16 cellular contexts compared by ENCODE assay signal in the genomic region with DNA sequence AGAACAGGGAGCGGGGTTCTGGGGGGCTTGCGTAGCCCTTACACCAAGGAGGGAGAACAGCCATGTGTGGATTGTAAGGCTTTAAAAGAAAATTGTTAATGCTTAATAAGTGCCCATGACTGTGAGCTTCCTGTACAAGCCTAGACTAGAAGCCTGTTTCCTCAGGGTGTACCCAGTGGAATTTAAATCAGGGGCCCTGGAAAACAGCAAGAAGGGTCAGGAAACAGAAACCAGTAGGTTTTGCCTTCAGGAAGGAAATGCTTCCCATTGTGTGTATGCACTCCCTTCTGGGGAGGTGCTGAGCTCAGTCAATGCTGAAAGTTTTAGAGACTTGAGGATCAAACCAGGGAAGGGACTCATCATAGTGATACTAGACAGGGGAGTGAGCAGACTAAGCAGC. TPM values are rescaled to one million over a fixed set of nuclear protein-coding genes. Genes with fewer than 3 reads are reported as not detected.
DNase-seq lines count a peak whose midpoint lies in the region; ATAC-seq and TF ChIP-seq lines count a peak whose summit lies in the region.
"Had no signal": no experiment of that assay in that cellular context is flagged by ENCODE, and none has a peak within 500 bp of the region (broad histone marks: within the 10 kb centered on the region; RNA-seq: fewer than 3 reads in every experiment).

No MANE protein-coding gene starts in this region.

- no peaks in the 10 kb centered on the region for H3K27me3 ChIP-seq in mesendoderm (ENCODE audit: insufficient read depth, low read length, poor library complexity)
- H3K27me3 ChIP-seq in Peyer's patch, result no peaks in the 10 kb centered on the region

- peaks cover 14% of the 10 kb centered on the region for H3K4me1 ChIP-seq in mesendoderm (ENCODE audit: control insufficient read depth, low read depth, low read length)
- H3K4me1 ChIP-seq in urinary bladder (ENCODE audit: insufficient read depth), result no peaks in the 10 kb centered on the region
- peaks cover 0 to 11% (median 3%) of the 10 kb centered on the region in 4 donors for H3K4me1 ChIP-seq in Peyer's patch
- H3K4me1 ChIP-seq: HAP-1 had no signal

- H3K4me2 ChIP-seq in mesendoderm (ENCODE audit: low read length), result no peak overlapping the region

- H3K36me3 Mint-ChIP-seq in activated CD8-positive, alpha-beta memory T cell treated with anti-CD3 and anti-CD28 coated beads, Interleukin-2, amount 10 ng/mL, durations not matched to agents 7 days and 5 days, result peaks cover 25% of the 10 kb centered on the region
- H3K36me3 Mint-ChIP-seq in activated CD4-positive, alpha-beta memory T cell treated with anti-CD3 and anti-CD28 coated beads for 36 hours, result peaks cover 33% of the 10 kb centered on the region

- H3K9me3 ChIP-seq in Peyer's patch, result no peaks in the 10 kb centered on the region
- H3K9me3 ChIP-seq: HAP-1 had no signal

- peak overlapping the region; percentile 10 for H3K27ac Mint-ChIP-seq in activated CD8-positive, alpha-beta memory T cell treated with anti-CD3 and anti-CD28 coated beads, Interleukin-2, amount 10 ng/mL, durations not matched to agents 7 days and 5 days
- H3K27ac Mint-ChIP-seq in activated CD4-positive, alpha-beta memory T cell treated with anti-CD3 and anti-CD28 coated beads for 36 hours, result no peak overlapping the region

- H3K4me1 Mint-ChIP-seq in activated CD8-positive, alpha-beta memory T cell treated with anti-CD3 and anti-CD28 coated beads, Interleukin-2, amount 10 ng/mL, durations not matched to agents 7 days and 5 days, result peaks cover 48% of the 10 kb centered on the region
- H3K4me1 Mint-ChIP-seq in activated CD4-positive, alpha-beta memory T cell treated with anti-CD3 and anti-CD28 coated beads for 36 hours (ENCODE audit: low read depth), result peaks cover 39% of the 10 kb centered on the region

- no peak for TF ChIP-seq POLR2A in Peyer's patch (IDR thresholded peaks at IDR 0.05)

- no peak overlapping the region for H3K23ac ChIP-seq in mesendoderm (ENCODE audit: low read length)

- H3K4me3 ChIP-seq in mesendoderm (ENCODE audit: low read length), result no peak overlapping the region
- H3K4me3 ChIP-seq in urinary bladder (ENCODE audit: low read depth, low read length), result no peak overlapping the region
- H3K4me3 ChIP-seq in Peyer's patch, result no peak overlapping the region
- H3K4me3 ChIP-seq: HAP-1 had no signal

- DNase-seq in activated CD8-positive, alpha-beta memory T cell treated with anti-CD3 and anti-CD28 coated beads, Interleukin-2, amount 10 ng/mL, durations not matched to agents 7 days and 5 days, result no peak
- DNase-seq in activated CD8-positive, alpha-beta memory T cell treated with anti-CD3 and anti-CD28 coated beads, Interleukin-2, amount 50 U/mL, for 4 hours, result no peak
- peak; percentile 39 for DNase-seq in dermis blood vessel endothelial cell
- no peak for DNase-seq in mesendoderm
- no peak for DNase-seq in Peyer's patch
- DNase-seq in activated CD4-positive, alpha-beta memory T cell treated with anti-CD3 and anti-CD28 coated beads for 36 hours, result no peak
- no peak for DNase-seq in glomerular visceral epithelial cell (ENCODE audit: extremely low spot score)
- DNase-seq: 8988T, COR-L47, DMS153, NCI-H1436 treated with DMSO at 0.1 percent for 48 hours, NCI-H2081, NCI-H510A treated with DMSO at 0.1 percent for 48 hours had no signal

- no peaks in the 10 kb centered on the region for H3K79me1 ChIP-seq in mesendoderm (ENCODE audit: low read length)

- WGBS in mesendoderm (ENCODE audit: extremely low coverage, insufficient coverage, low lambda C conversion rate), result no CpG with 5 or more reads among the region's 2 CpGs
- WGBS in urinary bladder, result 90% methylated on average over 2 of the region's 2 CpGs

- H3K79me2 ChIP-seq in mesendoderm (ENCODE audit: control insufficient read depth, insufficient read depth, low read length), result no peaks in the 10 kb centered on the region

- no peak overlapping the region for H2AK5ac ChIP-seq in mesendoderm (ENCODE audit: low read length)

- no peak overlapping the region for H3K9ac ChIP-seq in mesendoderm (ENCODE audit: low read length)

- H3K18ac ChIP-seq in mesendoderm (ENCODE audit: low read length), result no peak overlapping the region

- no peak overlapping the region for H3K4ac ChIP-seq in mesendoderm (ENCODE audit: low read depth, low read length)

- no peak overlapping the region for H4K5ac ChIP-seq in mesendoderm (ENCODE audit: low read length)

- H2BK5ac ChIP-seq in mesendoderm (ENCODE audit: low read length), result no peak overlapping the region

- TF ChIP-seq CTCF in Peyer's patch (IDR thresholded peaks at IDR 0.05), result no peak

- no peaks in the 10 kb centered on the region for H3K27me3 Mint-ChIP-seq in activated CD8-positive, alpha-beta memory T cell treated with anti-CD3 and anti-CD28 coated beads, Interleukin-2, amount 10 ng/mL, durations not matched to agents 7 days and 5 days
- H3K27me3 Mint-ChIP-seq in activated CD4-positive, alpha-beta memory T cell treated with anti-CD3 and anti-CD28 coated beads for 36 hours, result no peaks in the 10 kb centered on the region

- no peak overlapping the region for H2BK120ac ChIP-seq in mesendoderm (ENCODE audit: low read depth, low read length)

- no peak for ATAC-seq in activated CD8-positive, alpha-beta memory T cell treated with anti-CD3 and anti-CD28 coated beads, Interleukin-2, amount 10 ng/mL, durations not matched to agents 7 days and 5 days

- no peaks in the 10 kb centered on the region for H3K9me3 Mint-ChIP-seq in activated CD8-positive, alpha-beta memory T cell treated with anti-CD3 and anti-CD28 coated beads, Interleukin-2, amount 10 ng/mL, durations not matched to agents 7 days and 5 days (ENCODE audit: low read depth)
- H3K9me3 Mint-ChIP-seq in activated CD4-positive, alpha-beta memory T cell treated with anti-CD3 and anti-CD28 coated beads for 36 hours, result no peaks in the 10 kb centered on the region

- no peak overlapping the region for H3K4me3 Mint-ChIP-seq in activated CD8-positive, alpha-beta memory T cell treated with anti-CD3 and anti-CD28 coated beads, Interleukin-2, amount 10 ng/mL, durations not matched to agents 7 days and 5 days
- no peak overlapping the region for H3K4me3 Mint-ChIP-seq in activated CD4-positive, alpha-beta memory T cell treated with anti-CD3 and anti-CD28 coated beads for 36 hours

- H3K56ac ChIP-seq in mesendoderm (ENCODE audit: low read length), result no peak overlapping the region

- intact Hi-C loops in activated CD4-positive, alpha-beta memory T cell treated with anti-CD3 and anti-CD28 coated beads for 36 hours (cut with micrococcal nuclease), result loop anchor here (5.0 kb wide), 2 partner anchors 562 to 812 kb away; no protein-coding TSS in a partner anchor

- peaks cover 13% of the 10 kb centered on the region for H3K36me3 ChIP-seq in mesendoderm (ENCODE audit: control insufficient read depth, insufficient read depth, low read length)
- peaks cover 7% of the 10 kb centered on the region for H3K36me3 ChIP-seq in urinary bladder (ENCODE audit: insufficient read depth)
- H3K36me3 ChIP-seq in Peyer's patch, result peaks cover 0 to 59% (median 0%) of the 10 kb centered on the region in 3 donors

- H3K27ac ChIP-seq in mesendoderm (ENCODE audit: low read depth, low read length), result peak overlapping the region; percentile 17
- H3K27ac ChIP-seq in urinary bladder (ENCODE audit: low read depth), result peak overlapping the region; percentile 38
- H3K27ac ChIP-seq in Peyer's patch, result no peak overlapping the region
- H3K27ac ChIP-seq: C4-2B had no signal

- CTCF ChIA-PET in activated CD8-positive, alpha-beta memory T cell treated with anti-CD3 and anti-CD28 coated beads, Interleukin-2, amount 10 ng/mL, durations not matched to agents 7 days and 5 days (lab: Charles Lee), result interaction anchor here (1.0 to 6.9 kb wide), 6 partner anchors 12 to 810 kb away, joined by 3 to 34 read pairs (median 4); a partner anchor contains a TSS
- CTCF ChIA-PET in activated CD4-positive, alpha-beta memory T cell treated with anti-CD3 and anti-CD28 coated beads for 36 hours (lab: Charles Lee), result interaction anchor here (0.6 to 7.0 kb wide), 6 partner anchors 8 to 810 kb away, joined by 3 to 101 read pairs (median 10); a partner anchor contains a TSS

- no peak overlapping the region for H2BK15ac ChIP-seq in mesendoderm (replicated peaks; ENCODE audit: low read depth)

- POLR2A ChIA-PET in activated CD4-positive, alpha-beta memory T cell treated with anti-CD3 and anti-CD28 coated beads for 36 hours (lab: Charles Lee), result no interaction called here

- no peak overlapping the region for H4K8ac ChIP-seq in mesendoderm (ENCODE audit: low read depth, low read length)

RNA-seq across cellular contexts. Expression of a gene that starts 12.7 kb away (rescaled TPM):
- 10 to 100 TPM; 32.4 to 49.6 TPM for total RNA-seq in activated CD8-positive, alpha-beta memory T cell treated with anti-CD3 and anti-CD28 coated beads, Interleukin-2, amount 10 ng/mL, durations not matched to agents 7 days and 5 days
- 47.0 and 47.5 TPM in 2 replicates for total RNA-seq in dermis blood vessel endothelial cell
- polyA plus RNA-seq in mesendoderm (2013, experiment 1 of 2), result 93.2 TPM
- 90.6 TPM for polyA plus RNA-seq in mesendoderm (2013, experiment 2 of 2)
- 45.4 TPM for total RNA-seq in urinary bladder
- polyA plus RNA-seq in urinary bladder, result 43.5 TPM
- total RNA-seq in Peyer's patch, result 10 to 100 TPM in 3 of 4 donors, 1 to 10 TPM in 1; 8.9 to 23.1 (median 18.8) TPM
- 10 to 100 TPM; 51.2 to 52.3 TPM for total RNA-seq in activated CD4-positive, alpha-beta memory T cell treated with anti-CD3 and anti-CD28 coated beads for 36 hours

RNA-seq across cellular contexts. Expression of a gene that starts 19.9 kb away (rescaled TPM):
- 10 to 100 TPM; 13.5 to 14.5 TPM for total RNA-seq in activated CD8-positive, alpha-beta memory T cell treated with anti-CD3 and anti-CD28 coated beads, Interleukin-2, amount 10 ng/mL, durations not matched to agents 7 days and 5 days
- 12.4 and 20.2 TPM in 2 replicates for total RNA-seq in dermis blood vessel endothelial cell
- polyA plus RNA-seq in mesendoderm (2013, experiment 1 of 2), result 100 TPM
- polyA plus RNA-seq in mesendoderm (2013, experiment 2 of 2), result 101 TPM
- 9.4 TPM for total RNA-seq in urinary bladder
- 89.6 TPM for polyA plus RNA-seq in urinary bladder
- 10 to 100 TPM in 1 of 4 donors, 1 to 10 TPM in 3; 3.3 to 13.2 (median 4.9) TPM for total RNA-seq in Peyer's patch
- 10 to 100 TPM; 14.4 to 14.7 TPM for total RNA-seq in activated CD4-positive, alpha-beta memory T cell treated with anti-CD3 and anti-CD28 coated beads for 36 hours

RNA-seq across cellular contexts. Expression of a gene that starts 21.4 kb away (rescaled TPM):
- total RNA-seq in activated CD8-positive, alpha-beta memory T cell treated with anti-CD3 and anti-CD28 coated beads, Interleukin-2, amount 10 ng/mL, durations not matched to agents 7 days and 5 days, result under 1 TPM in 1 of 2 experiments, not detected in 1; 0.09 TPM
- under 0.01 and 0.05 TPM in 2 replicates for total RNA-seq in dermis blood vessel endothelial cell
- 1.2 TPM for polyA plus RNA-seq in mesendoderm (2013, experiment 1 of 2)
- polyA plus RNA-seq in mesendoderm (2013, experiment 2 of 2), result 1.3 TPM
- total RNA-seq in urinary bladder, result 0.32 TPM
- 0.60 TPM for polyA plus RNA-seq in urinary bladder
- not detected for total RNA-seq in Peyer's patch
- total RNA-seq in activated CD4-positive, alpha-beta memory T cell treated with anti-CD3 and anti-CD28 coated beads for 36 hours, result under 1 TPM; 0.26 to 0.36 TPM

RNA-seq across cellular contexts. Expression of a gene that starts 35.4 kb away (rescaled TPM):
- total RNA-seq in activated CD8-positive, alpha-beta memory T cell treated with anti-CD3 and anti-CD28 coated beads, Interleukin-2, amount 10 ng/mL, durations not matched to agents 7 days and 5 days, result 100 to 1,000 TPM in 1 of 2 experiments, 10 to 100 TPM in 1; 70.1 to 104 TPM
- total RNA-seq in dermis blood vessel endothelial cell, result 73.7 and 136 TPM in 2 replicates
- polyA plus RNA-seq in mesendoderm (2013, experiment 1 of 2), result 104 TPM
- 104 TPM for polyA plus RNA-seq in mesendoderm (2013, experiment 2 of 2)
- 78.5 TPM for total RNA-seq in urinary bladder
- 37.5 TPM for polyA plus RNA-seq in urinary bladder
- 100 to 1,000 TPM in 1 of 4 donors, 10 to 100 TPM in 3; 29.9 to 144 (median 36.0) TPM for total RNA-seq in Peyer's patch
- total RNA-seq in activated CD4-positive, alpha-beta memory T cell treated with anti-CD3 and anti-CD28 coated beads for 36 hours, result 10 to 100 TPM; 93.5 to 94.4 TPM

Comparison
In these comparisons a context has a peak if more than half of its experiments do, and no peak if none do; other contexts are left out.
1. H3K27ac ChIP-seq: peak in mesendoderm (single experiment) and urinary bladder (single experiment); none in Peyer's patch (0 of 4).